22 cellular contexts compared by ENCODE assay signal in genomic region chr4:7172946-7173345, GRCh38. TPM values are rescaled to one million over a fixed set of nuclear protein-coding genes. Genes with fewer than 3 reads are reported as not detected.
"Had no signal": no experiment of that assay in that cellular context is flagged by ENCODE, and none has a peak within 500 bp of the region (broad histone marks: within the 10 kb centered on the region; RNA-seq: fewer than 3 reads in every experiment).

No MANE protein-coding gene starts in this region.

- H3K36me3 ChIP-seq: left ventricle myocardium inferior, upper lobe of left lung, WERI-Rb-1 had no signal

- H3K27me3 Mint-ChIP-seq: effector memory CD8-positive, alpha-beta T cell had no signal

- H3K4me2 ChIP-seq: hepatocyte had no signal

- H3K9me3 Mint-ChIP-seq: activated naive CD4-positive, alpha-beta T cell treated with anti-CD3 and anti-CD28 coated beads, Interleukin-2, amount 10 ng/mL, durations not matched to agents 7 days and 5 days; effector memory CD8-positive, alpha-beta T cell; naive thymus-derived CD8-positive, alpha-beta T cell; T-cell; T-helper 2 cell treated with Interferon-gamma antibody and Interleukin-4, amounts not matched to agents 5 μg/mL and 100 μg/mL, for 36 hours had no signal

- H3K27ac ChIP-seq: hepatocyte, left ventricle myocardium inferior, parathyroid adenoma, testis, upper lobe of left lung, WERI-Rb-1 had no signal

- H2AFZ ChIP-seq: hepatocyte, parathyroid adenoma had no signal

- H3K27ac Mint-ChIP-seq: activated naive CD4-positive, alpha-beta T cell treated with anti-CD3 and anti-CD28 coated beads, Interleukin-2, amount 10 ng/mL, durations not matched to agents 7 days and 5 days; effector memory CD8-positive, alpha-beta T cell; stimulated activated naive B cell treated with anti-CD40 and anti-IgM and Interleukin-4, amounts not matched to agents 10 μg/mL and 1 μg/mL and 100 μg/mL, for 72 hours; T-cell; T-helper 2 cell treated with Interferon-gamma antibody and Interleukin-4, amounts not matched to agents 5 μg/mL and 100 μg/mL, for 36 hours had no signal

- H3K36me3 Mint-ChIP-seq: activated naive CD4-positive, alpha-beta T cell treated with anti-CD3 and anti-CD28 coated beads, Interleukin-2, amount 10 ng/mL, durations not matched to agents 7 days and 5 days; brain; naive thymus-derived CD8-positive, alpha-beta T cell; stimulated activated naive B cell treated with anti-CD40 and anti-IgM and Interleukin-4, amounts not matched to agents 10 μg/mL and 1 μg/mL and 100 μg/mL, for 72 hours; T-cell had no signal

- H3K9ac ChIP-seq: parathyroid adenoma had no signal

- H3K4me3 Mint-ChIP-seq: activated naive CD4-positive, alpha-beta T cell treated with anti-CD3 and anti-CD28 coated beads, Interleukin-2, amount 10 ng/mL, durations not matched to agents 7 days and 5 days; brain; effector memory CD8-positive, alpha-beta T cell; naive thymus-derived CD8-positive, alpha-beta T cell; stimulated activated naive B cell treated with anti-CD40 and anti-IgM and Interleukin-4, amounts not matched to agents 10 μg/mL and 1 μg/mL and 100 μg/mL, for 72 hours; T-cell; T-helper 2 cell treated with Interferon-gamma antibody and Interleukin-4, amounts not matched to agents 5 μg/mL and 100 μg/mL, for 36 hours had no signal

- H3K4me1 ChIP-seq: left ventricle myocardium inferior, parathyroid adenoma, testis, upper lobe of left lung had no signal

- ATAC-seq: effector memory CD8-positive, alpha-beta T cell; esophagus mucosa; naive thymus-derived CD8-positive, alpha-beta T cell; stimulated activated naive B cell treated with anti-CD40 and anti-IgM and Interleukin-4, amounts not matched to agents 10 μg/mL and 1 μg/mL and 100 μg/mL, for 72 hours; T-cell had no signal

- H3K27me3 ChIP-seq: hepatocyte, testis, upper lobe of left lung had no signal

- H3K4me3 ChIP-seq: hepatocyte, left ventricle myocardium inferior, testis, upper lobe of left lung had no signal

- DNase-seq: activated CD8-positive, alpha-beta memory T cell treated with anti-CD3 and anti-CD28 coated beads, Interleukin-2, amount 50 U/mL, for 4 hours; activated naive CD4-positive, alpha-beta T cell treated with anti-CD3 and anti-CD28 coated beads, Interleukin-2, amount 10 ng/mL, durations not matched to agents 7 days and 5 days; activated T-cell treated with anti-CD3 and anti-CD28 coated beads, Interleukin-2, amount 50 U/mL, for 48 hours; anterior cingulate cortex; caudate nucleus; effector memory CD8-positive, alpha-beta T cell; glutamatergic neuron; left ventricle myocardium inferior; naive thymus-derived CD8-positive, alpha-beta T cell; small intestine; stimulated activated CD4-positive, alpha-beta T cell treated with anti-CD3 and anti-CD28 coated beads, Interleukin-15, amount 100 ng/mL, for 24 hours; stimulated activated naive B cell treated with anti-CD40 and anti-IgM and Interleukin-4, amounts not matched to agents 10 μg/mL and 1 μg/mL and 100 μg/mL, for 72 hours; T-cell; testis; upper lobe of left lung; WERI-Rb-1 had no signal

- H3K9me3 ChIP-seq: left ventricle myocardium inferior, testis, upper lobe of left lung had no signal

RNA-seq across cellular contexts. Expression of gene SORCS2, which starts 19.4 kb away (rescaled TPM):
- total RNA-seq: endothelial cell of umbilical vein; naive thymus-derived CD8-positive, alpha-beta T cell had no signal
- polyA plus RNA-seq: endothelial cell of umbilical vein; naive thymus-derived CD8-positive, alpha-beta T cell had no signal
